Comparison of ENCODE assay signal across 31 cellular contexts in genomic region chr16:72298947-72299346, GRCh38.
"Had no signal": no experiment of that assay in that cellular context is flagged by ENCODE, and none has a peak within 500 bp of the region (broad histone marks: within the 10 kb centered on the region; RNA-seq: fewer than 3 reads in every experiment).

No MANE protein-coding gene starts in this region.

- H3K4me1 ChIP-seq: adrenal gland, esophagus muscularis mucosa, foreskin keratinocyte, gastrocnemius medialis had no signal

- H3K36me3 ChIP-seq: adrenal gland, esophagus muscularis mucosa, gastrocnemius medialis, WERI-Rb-1 had no signal

- DNase-seq: activated B cell treated with CpG ODN at 0.5 μM for 24 hours; activated CD4-positive, alpha-beta memory T cell treated with anti-CD3 and anti-CD28 coated beads for 36 hours; activated CD4-positive, alpha-beta T cell treated with anti-CD3 and anti-CD28 coated beads for 36 hours; activated CD4-positive, alpha-beta T cell treated with anti-CD3 and anti-CD28 coated beads, Interleukin-2, amount 10 ng/mL, durations not matched to agents 24 days and 14 days; activated CD8-positive, alpha-beta memory T cell treated with anti-CD3 and anti-CD28 coated beads, Interleukin-2, amount 10 ng/mL, durations not matched to agents 7 days and 5 days; activated CD8-positive, alpha-beta memory T cell treated with anti-CD3 and anti-CD28 coated beads, Interleukin-2, amount 50 U/mL, for 4 hours; activated CD8-positive, alpha-beta T cell treated with anti-CD3 and anti-CD28 coated beads, Interleukin-2, amount 10 ng/mL, durations not matched to agents 7 days and 5 days; activated effector memory CD4-positive, alpha-beta T cell treated with anti-CD3 and anti-CD28 coated beads, Interleukin-2, amount 50 U/mL, for 16 hours; activated naive CD4-positive, alpha-beta T cell treated with anti-CD3 and anti-CD28 coated beads for 36 hours; activated naive CD8-positive, alpha-beta T cell treated with anti-CD3 and anti-CD28 coated beads for 36 hours; activated naive CD8-positive, alpha-beta T cell treated with anti-CD3 and anti-CD28 coated beads, Interleukin-2, amount 50 U/mL, for 24 hours; activated T-cell treated with anti-CD3 and anti-CD28 coated beads, Interleukin-2, amount 50 U/mL, for 1 hour; activated T-cell treated with anti-CD3 and anti-CD28 coated beads, Interleukin-2, amount 50 U/mL, for 48 hours; adrenal gland; amygdala; aorta; body of pancreas; cortex of kidney; dermis blood vessel endothelial cell; effector CD4-positive, alpha-beta T cell; effector memory CD8-positive, alpha-beta T cell; erythroblast; foreskin keratinocyte; gastrocnemius medialis; T-helper 1 cell; T-helper 17 cell; T1000; WERI-Rb-1 had no signal

- H3K9me3 ChIP-seq: adrenal gland, body of pancreas, esophagus muscularis mucosa, gastrocnemius medialis had no signal

- H3K27me3 ChIP-seq: adrenal gland, body of pancreas, esophagus muscularis mucosa, foreskin keratinocyte, gastrocnemius medialis had no signal

- H3K27ac ChIP-seq: adrenal gland, body of pancreas, esophagus muscularis mucosa, foreskin keratinocyte, gastrocnemius medialis, WERI-Rb-1 had no signal

- FAIRE-seq: colon had no signal

- H3K4me3 ChIP-seq: adrenal gland, body of pancreas, esophagus muscularis mucosa, gastrocnemius medialis had no signal

- ATAC-seq: activated CD4-positive, alpha-beta T cell treated with anti-CD3 and anti-CD28 coated beads for 36 hours; activated CD4-positive, CD25-positive, alpha-beta regulatory T cell treated with anti-CD3 and anti-CD28 coated beads, Interleukin-2, amount 50 U/mL, for 24 hours; activated CD8-positive, alpha-beta memory T cell treated with anti-CD3 and anti-CD28 coated beads, Interleukin-2, amount 10 ng/mL, durations not matched to agents 7 days and 5 days; activated CD8-positive, alpha-beta T cell treated with anti-CD3 and anti-CD28 coated beads, Interleukin-2, amount 10 ng/mL, durations not matched to agents 7 days and 5 days; activated naive CD8-positive, alpha-beta T cell treated with anti-CD3 and anti-CD28 coated beads, Interleukin-2, amount 50 U/mL, for 24 hours; body of pancreas; effector memory CD8-positive, alpha-beta T cell; foreskin keratinocyte; gastrocnemius medialis; T-helper 17 cell had no signal
